ENCODE assay signal across 21 cellular contexts in the genomic region with DNA sequence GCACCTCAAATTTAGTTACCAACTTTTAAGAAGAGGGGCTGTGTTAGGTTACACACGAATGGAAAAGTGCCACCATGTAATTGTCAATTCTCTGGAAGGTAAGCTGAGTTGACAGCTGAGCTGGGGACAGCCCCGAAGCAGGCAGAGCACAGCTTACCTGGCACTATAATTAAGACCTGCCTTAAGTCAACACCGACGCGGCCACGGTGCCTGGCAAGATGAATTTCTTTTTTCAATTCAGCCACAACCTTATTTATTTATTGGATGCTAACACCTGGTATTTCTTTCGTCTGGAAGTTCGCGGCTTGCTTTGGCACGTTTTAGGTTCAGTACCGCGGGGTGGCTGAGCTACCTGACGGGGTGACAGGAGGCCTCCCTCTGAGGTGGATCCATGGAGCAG. TPM values are rescaled to one million over a fixed set of nuclear protein-coding genes. Genes with fewer than 3 reads are reported as not detected.
A peak's percentile ranks its signal among the peaks of the same experiment; 100 is the strongest.
DNase-seq lines count a peak whose midpoint lies in the region; ATAC-seq and TF ChIP-seq lines count a peak whose summit lies in the region.
"Had no signal": no experiment of that assay in that cellular context is flagged by ENCODE, and none has a peak within 500 bp of the region (broad histone marks: within the 10 kb centered on the region; RNA-seq: fewer than 3 reads in every experiment).

No MANE protein-coding gene starts in this region.

- H3K4me2 ChIP-seq in hepatocyte = no peak overlapping the region
- H3K4me2 ChIP-seq: A549, BLaER1 had no signal

- no peaks in the 10 kb centered on the region for H4K20me1 ChIP-seq in hepatocyte (ENCODE audit: insufficient read depth, poor library complexity, severe bottlenecking)
- H4K20me1 ChIP-seq: BLaER1 had no signal

- no peaks in the 10 kb centered on the region for H3K9me3 ChIP-seq in hepatocyte (ENCODE audit: low read depth)
- H3K9me3 ChIP-seq: A549, BLaER1, Peyer's patch, SJSA1 had no signal

- no peaks in the 10 kb centered on the region for H3K27me3 ChIP-seq in hepatocyte
- H3K27me3 ChIP-seq: BLaER1, Peyer's patch, SJSA1 had no signal

- H3K79me2 ChIP-seq in hepatocyte = no peaks in the 10 kb centered on the region

- no peaks in the 10 kb centered on the region for H3K36me3 Mint-ChIP-seq in HFFc6 (ENCODE audit: low read depth)
- H3K36me3 Mint-ChIP-seq: CD4-positive, alpha-beta memory T cell had no signal

- no peak overlapping the region for H3K27ac Mint-ChIP-seq in HFFc6
- H3K27ac Mint-ChIP-seq: CD4-positive, alpha-beta memory T cell; T-helper 17 cell had no signal

- peaks cover 33% of the 10 kb centered on the region for H3K4me1 Mint-ChIP-seq in HFFc6 (ENCODE audit: low read depth)

- peaks cover 2% of the 10 kb centered on the region for H3K27me3 Mint-ChIP-seq in HFFc6 (ENCODE audit: insufficient read depth)
- H3K27me3 Mint-ChIP-seq: CD4-positive, alpha-beta memory T cell had no signal

- H3K36me3 ChIP-seq in hepatocyte (replicated peaks; ENCODE audit: insufficient read depth, low read depth) = no peaks in the 10 kb centered on the region
- H3K36me3 ChIP-seq: BLaER1, Peyer's patch, SJSA1 had no signal

- no peak overlapping the region for H3K4me3 Mint-ChIP-seq in HFFc6
- H3K4me3 Mint-ChIP-seq: CD4-positive, alpha-beta memory T cell; T-helper 17 cell had no signal

- no peaks in the 10 kb centered on the region for H3K4me1 ChIP-seq in hepatocyte (ENCODE audit: insufficient read depth)
- H3K4me1 ChIP-seq: Peyer's patch had no signal

- ATAC-seq in left colon = peak; percentile 80
- ATAC-seq: A549, HepG2, T-helper 17 cell had no signal

- 92% methylated on average over 13 of the region's 13 CpGs for WGBS in hepatocyte (ENCODE audit: low lambda C conversion rate, missing lambda C conversion rate)

- intact Hi-C loops in left colon (cut with DNase I, micrococcal nuclease) = no loop called here

- no peaks in the 10 kb centered on the region for H3K9me2 ChIP-seq in hepatocyte (replicated peaks; ENCODE audit: insufficient read depth)

- H3K27ac ChIP-seq in hepatocyte = no peak overlapping the region
- H3K27ac ChIP-seq: A549, BLaER1, Peyer's patch, SJSA1 had no signal

- H3K4me3 ChIP-seq in hepatocyte = no peak overlapping the region
- H3K4me3 ChIP-seq: A549, BLaER1, Peyer's patch, SJSA1 had no signal

- H3K9me3 Mint-ChIP-seq in HFFc6 = no peaks in the 10 kb centered on the region
- H3K9me3 Mint-ChIP-seq: CD4-positive, alpha-beta memory T cell had no signal

- DNase-seq in NCI-H748 (lab: John Stamatoyannopoulos, UW; ENCODE audit: unreplicated experiment) = peak; percentile 51
- no peak for DNase-seq in NCI-H748 treated with DMSO at 0.1 percent for 48 hours (lab: John Stamatoyannopoulos, UW)
- peak; percentile 55 to 80 for DNase-seq in NCI-H2081 (lab: John Stamatoyannopoulos, UW)
- DNase-seq in left colon = peak in 1 of 2 donors; percentile 15
- no peak for DNase-seq in hepatocyte (ENCODE audit: low spot score)
- DNase-seq in NCI-H1048 (lab: John Stamatoyannopoulos, UW) = no peak
- DNase-seq in HFFc6 = no peak
- DNase-seq: CD4-positive, alpha-beta memory T cell; DMS79 treated with DMSO at 0.1 percent for 48 hours; KG1; MV-4-11; NCI-H1694; NCI-H2171 treated with DMSO at 0.1 percent for 48 hours; NCI-H524; NK-92 treated with Interleukin-12 subunit alpha and Interleukin-12 subunit beta, amount 100 ng/mL, for 24 hours; Peyer's patch; T-helper 17 cell had no signal

- H2AFZ ChIP-seq in hepatocyte = no peak overlapping the region

- TF ChIP-seq CTCF in hepatocyte (IDR thresholded peaks at IDR 0.05; ENCODE audit: poor library complexity) (no peak), HFFc6 (IDR thresholded peaks at IDR 0.05) (no peak)

RNA-seq across cellular contexts. Expression of gene NFATC2, which starts 40.6 kb away (rescaled TPM):
- total RNA-seq in left colon (1 to 10 TPM; 4.7 to 5.6 TPM), hepatocyte (4.4 and 4.9 TPM in 2 replicates)
- polyA plus RNA-seq in hepatocyte = 8.3 and 10.3 TPM in 2 replicates
- total RNA-seq in HFFc6 (2021; fragmentation: NEBNext Ultra II Directional; extraction: Animal tissue kit (Norgen Biotek cat#: 25700)) = 1 to 10 TPM in 1 of 6 experiments, under 1 TPM in 5; 0.50 to 1.1 (median 0.84) TPM
- total RNA-seq: SJSA1 had no signal

Comparison
In these comparisons a context has a peak if more than half of its experiments do, and no peak if none do; other contexts are left out.
1. DNase-seq: peak in NCI-H748 (single experiment) and NCI-H2081 (2 of 2); none in NCI-H748 treated with DMSO at 0.1 percent for 48 hours (single experiment), hepatocyte (single experiment), NCI-H1048 (single experiment) and HFFc6 (single experiment).